ENCODE assay signal across 9 cellular contexts in genomic region chr16:11128211-11129123, GRCh38.
DNase-seq lines count a peak whose midpoint lies in the region; ATAC-seq and TF ChIP-seq lines count a peak whose summit lies in the region.
"Had no signal": no experiment of that assay in that cellular context is flagged by ENCODE, and none has a peak within 500 bp of the region (broad histone marks: within the 10 kb centered on the region; RNA-seq: fewer than 3 reads in every experiment).

No MANE protein-coding gene starts in this region.

- TF ChIP-seq POLR2A in gastrocnemius medialis (IDR thresholded peaks at IDR 0.05), result no peak

- no peaks in the 10 kb centered on the region for H3K9me3 ChIP-seq in T-helper 17 cell (ENCODE audit: control insufficient read depth, low read length, poor library complexity, severe bottlenecking)
- no peaks in the 10 kb centered on the region for H3K9me3 ChIP-seq in gastrocnemius medialis

- H3K4me1 Mint-ChIP-seq in T-helper 17 cell, result peaks cover 23% of the 10 kb centered on the region

- H3K36me3 ChIP-seq in gastrocnemius medialis, result peaks cover 0 to 15% of the 10 kb centered on the region in 2 donors

- in situ Hi-C loops in gastrocnemius medialis (cut with MboI; ENCODE audit: low sequenced_read_pairs in 4 of 4), result loop anchor here in 1 of 4 donors (25.0 kb wide), 1 partner anchor 109 kb away; no protein-coding TSS in a partner anchor

- H3K27ac Mint-ChIP-seq in T-helper 17 cell, result peak overlapping the region; percentile 78

- DNase-seq in GM03348 (ENCODE audit: low spot score) (peak; percentile 71), T-helper 17 cell (no peak), fibroblast of mammary gland (ENCODE audit: low read depth) (peak; percentile 84), gastrocnemius medialis (no peak), anterior cingulate cortex (lab: John Stamatoyannopoulos, UW) (no peak), cortex of kidney (lab: John Stamatoyannopoulos, UW) (no peak)
- DNase-seq: kidney glomerular epithelial cell had no signal

- peaks cover 9% of the 10 kb centered on the region for H3K36me3 Mint-ChIP-seq in T-helper 17 cell (ENCODE audit: low read depth)

- intact Hi-C loops in gastrocnemius medialis (cut with DNase I; ENCODE audit: low total_unique reads), result no loop called here

- no peak overlapping the region for H3K4me3 ChIP-seq in fibroblast of mammary gland (ENCODE audit: control insufficient read depth, low read depth, low read length)
- H3K4me3 ChIP-seq in gastrocnemius medialis, result no peak overlapping the region

- no peak for TF ChIP-seq CTCF in fibroblast of mammary gland (conservative IDR thresholded peaks at IDR 0.05; ENCODE audit: control insufficient read depth, insufficient read depth, low read depth, low read length)
- TF ChIP-seq CTCF in gastrocnemius medialis (IDR thresholded peaks at IDR 0.05 in 4 of 5, conservative IDR thresholded peaks at IDR 0.05 in 1 of 5), result no peak

- H3K27me3 ChIP-seq in gastrocnemius medialis, result no peaks in the 10 kb centered on the region

- H3K27ac ChIP-seq in gastrocnemius medialis, result peak overlapping the region; percentile 15 to 57 (median 34)

- no peaks in the 10 kb centered on the region for H3K27me3 Mint-ChIP-seq in T-helper 17 cell

- H3K4me1 ChIP-seq in gastrocnemius medialis, result peaks cover 30 to 41% of the 10 kb centered on the region in 2 donors

- ATAC-seq in T-helper 17 cell (no peak), gastrocnemius medialis (no peak), GM19455 (IDR thresholded peaks at IDR 0.05; ENCODE audit: unreplicated experiment) (no peak), HG03108 (IDR thresholded peaks at IDR 0.05; ENCODE audit: unreplicated experiment) (no peak)

- H3K4me3 Mint-ChIP-seq in T-helper 17 cell, result peak overlapping the region; percentile 73

Comparison
In these comparisons a context has a peak if more than half of its experiments do, and no peak if none do; other contexts are left out.
1. DNase-seq: peak in GM03348 (single experiment) and fibroblast of mammary gland (single experiment); none in T-helper 17 cell (0 of 3), gastrocnemius medialis (0 of 2), anterior cingulate cortex (0 of 58) and cortex of kidney (single experiment).